1 cellular context compared by ENCODE assay signal in genomic region chr21:43940672-43941071, GRCh38.
TF ChIP-seq lines count a peak whose summit lies in the region.

No MANE protein-coding gene starts in this region.

TF ChIP-seq in H1, 55 proteins besides CTCF, POLR2A, EP300 and RAD21 (continued from another document):
- TF ChIP-seq CHD7 (IDR thresholded peaks at IDR 0.05; ENCODE audit: insufficient replicate concordance, low read length) (no peak), RBBP5 (IDR thresholded peaks at IDR 0.05; ENCODE audit: borderline replicate concordance, low read depth, low read length) (no peak), FOSL1 (IDR thresholded peaks at IDR 0.05; ENCODE audit: insufficient read depth, low read depth, low read length) (no peak)
